9 cellular contexts compared by ENCODE assay signal in the genomic region with DNA sequence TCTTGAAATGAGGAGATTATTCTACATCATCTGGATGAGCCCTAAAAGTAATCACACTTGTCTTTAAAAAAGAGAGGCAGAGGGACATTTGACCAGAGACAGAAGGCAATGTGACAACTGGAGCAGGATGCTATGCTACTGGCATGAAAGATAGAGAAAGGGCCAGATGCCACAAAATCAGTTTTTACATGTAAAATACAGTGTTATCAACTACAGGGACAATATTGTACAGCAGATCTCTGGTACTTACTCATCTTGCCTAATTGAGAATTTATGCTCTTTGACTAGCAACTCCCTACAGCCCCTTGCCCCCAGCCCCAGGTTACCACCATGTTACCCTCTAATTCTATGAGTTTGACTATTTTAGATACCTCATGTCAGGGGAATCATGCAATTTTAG.
"Had no signal": no experiment of that assay in that cellular context is flagged by ENCODE, and none has a peak within 500 bp of the region (broad histone marks: within the 10 kb centered on the region; RNA-seq: fewer than 3 reads in every experiment).

No MANE protein-coding gene starts in this region.

- DNase-seq: H7, HFFc6, KBM-7 had no signal

- FAIRE-seq: H1, HTR-8/SVneo had no signal

- ATAC-seq: GM23338, HCT116 had no signal

- H3K27me3 Mint-ChIP-seq: IgD-negative memory B cell had no signal

- H2AFZ ChIP-seq: GM23338 had no signal

- H3K9me3 Mint-ChIP-seq: GM23338, HFFc6 had no signal

- H3K4me2 ChIP-seq: GM23338 had no signal

- H3K9me3 ChIP-seq: HAP-1 had no signal

- H3K4me3 ChIP-seq: GM23338, HAP-1 had no signal

- H3K36me3 Mint-ChIP-seq: IgD-negative memory B cell had no signal

- H3K36me3 ChIP-seq: HAP-1 had no signal

- H3K4me3 Mint-ChIP-seq: GM23338, HFFc6, IgD-negative memory B cell had no signal

- H3K4me1 ChIP-seq: HAP-1 had no signal

- H3K4me1 Mint-ChIP-seq: GM23338, IgD-negative memory B cell had no signal

- H3K27ac Mint-ChIP-seq: GM23338, HFFc6, IgD-negative memory B cell had no signal
